ENCODE assay signal across 8 cellular contexts in genomic region chr1:211135342-211135950, GRCh38. TPM values are rescaled to one million over a fixed set of nuclear protein-coding genes. Genes with fewer than 3 reads are reported as not detected.
DNase-seq lines count a peak whose midpoint lies in the region; ATAC-seq and TF ChIP-seq lines count a peak whose summit lies in the region.

No MANE protein-coding gene starts in this region.

- no peak overlapping the region for H3K4me2 ChIP-seq in Loucy (ENCODE audit: low read depth, low read length, poor library complexity, severe bottlenecking)

- no peaks in the 10 kb centered on the region for H4K20me1 ChIP-seq in Loucy (ENCODE audit: insufficient read depth, low read length, poor library complexity, severe bottlenecking)

- H3K9me3 ChIP-seq in Loucy (ENCODE audit: insufficient read depth, low read depth, low read length) (no peaks in the 10 kb centered on the region), ovary (no peaks in the 10 kb centered on the region)

- TF ChIP-seq CTCF in Loucy (conservative IDR thresholded peaks at IDR 0.05; ENCODE audit: low read length), result peak; percentile 86
- peak; percentile 78 for TF ChIP-seq CTCF in fibroblast of the aortic adventitia (IDR thresholded peaks at IDR 0.05; ENCODE audit: insufficient read depth, low read length)
- TF ChIP-seq CTCF in ovary (IDR thresholded peaks at IDR 0.05), result peak in 2 of 3 donors; percentile 21 to 32

- intact Hi-C loops in ovary (cut with DNase I), result loop anchor here in 1 of 4 donors (10.0 kb wide), 1 partner anchor 731 kb away; no protein-coding TSS in a partner anchor

- TF ChIP-seq EP300 in ovary (IDR thresholded peaks at IDR 0.05), result no peak

- DNase-seq in NOMO-1 treated with DMSO at 0.1 percent for 48 hours (lab: John Stamatoyannopoulos, UW; ENCODE audit: unreplicated experiment) (peak; percentile 21), NOMO-1 treated with dmso at 0.1 percent for 144 hours (lab: John Stamatoyannopoulos, UW; ENCODE audit: unreplicated experiment) (no peak), SK-N-DZ (ENCODE audit: low spot score) (peak; percentile 68), fibroblast of the aortic adventitia (ENCODE audit: low read depth) (peak; percentile 73), ovary (no peak)
- no peak for DNase-seq in activated CD8-positive, alpha-beta memory T cell treated with anti-CD3 and anti-CD28 coated beads, Interleukin-2, amount 50 U/mL, for 48 hours

- no peak for TF ChIP-seq POLR2A in ovary (IDR thresholded peaks at IDR 0.05)

- 14 to 18% (median 14%) methylated on average over 5 of the region's 5 CpGs for WGBS in ovary, 3 donors

- H3K27me3 ChIP-seq in Loucy (ENCODE audit: insufficient read depth, low read length, poor library complexity, severe bottlenecking) (no peaks in the 10 kb centered on the region), ovary (no peaks in the 10 kb centered on the region)

- peaks cover 10% of the 10 kb centered on the region for H3K4me1 ChIP-seq in Loucy (ENCODE audit: insufficient read depth, low read length, poor library complexity, severe bottlenecking)
- peaks cover 2% of the 10 kb centered on the region for H3K4me1 ChIP-seq in ovary (ENCODE audit: insufficient read depth)

- H2AFZ ChIP-seq in Loucy (ENCODE audit: low read length), result no peak overlapping the region

- H3K4me3 ChIP-seq in Loucy (ENCODE audit: low read length, poor library complexity, severe bottlenecking), result no peak overlapping the region
- H3K4me3 ChIP-seq in fibroblast of the aortic adventitia (ENCODE audit: low read depth, low read length), result no peak overlapping the region
- H3K4me3 ChIP-seq in ovary, result no peak overlapping the region

- H3K36me3 ChIP-seq in Loucy (ENCODE audit: insufficient read depth, low read length) (no peaks in the 10 kb centered on the region), ovary (no peaks in the 10 kb centered on the region)

- no peak for ATAC-seq in GM21367 (IDR thresholded peaks at IDR 0.05; ENCODE audit: unreplicated experiment)

- no peaks in the 10 kb centered on the region for H3F3A ChIP-seq in Loucy (ENCODE audit: low read depth)

- H3K9me2 ChIP-seq in Loucy (replicated peaks; ENCODE audit: low read depth, low read length), result no peaks in the 10 kb centered on the region

- H3K79me2 ChIP-seq in Loucy (ENCODE audit: insufficient read depth, low read length), result no peaks in the 10 kb centered on the region

- no peak overlapping the region for H3K9ac ChIP-seq in Loucy (ENCODE audit: low read depth, low read length, poor library complexity, severe bottlenecking)

- no peak overlapping the region for H3K27ac ChIP-seq in ovary

RNA-seq across cellular contexts. Expression of gene KCNH1, which starts 1.5 kb away (rescaled TPM):
- polyA plus RNA-seq in SK-N-DZ (2014; cell fraction: cytosol; rRNA removed), result 1.00 and 2.5 TPM in 2 replicates
- polyA plus RNA-seq in SK-N-DZ (2014; cell fraction: nucleus; rRNA removed), result 0.92 and 2.8 TPM in 2 replicates
- total RNA-seq in fibroblast of the aortic adventitia (ENCODE audit: low replicate concordance) (not detected in 2 replicates), ovary (under 1 TPM in 2 of 7 donors, not detected in 5; 0.11 to 0.46 TPM)
- not detected for polyA plus RNA-seq in ovary

Comparison
In these comparisons a context has a peak if more than half of its experiments do, and no peak if none do; other contexts are left out.
1. DNase-seq: peak in NOMO-1 treated with DMSO at 0.1 percent for 48 hours (single experiment), SK-N-DZ (single experiment) and fibroblast of the aortic adventitia (single experiment); none in NOMO-1 treated with dmso at 0.1 percent for 144 hours (single experiment), ovary (0 of 5) and activated CD8-positive, alpha-beta memory T cell treated with anti-CD3 and anti-CD28 coated beads, Interleukin-2, amount 50 U/mL, for 48 hours (single experiment).
2. CTCF ChIP-seq: peak in every context shown above with its lines; median percentile 86 in Loucy; 78 in fibroblast of the aortic adventitia; 26 in ovary.